In the genomic region with DNA sequence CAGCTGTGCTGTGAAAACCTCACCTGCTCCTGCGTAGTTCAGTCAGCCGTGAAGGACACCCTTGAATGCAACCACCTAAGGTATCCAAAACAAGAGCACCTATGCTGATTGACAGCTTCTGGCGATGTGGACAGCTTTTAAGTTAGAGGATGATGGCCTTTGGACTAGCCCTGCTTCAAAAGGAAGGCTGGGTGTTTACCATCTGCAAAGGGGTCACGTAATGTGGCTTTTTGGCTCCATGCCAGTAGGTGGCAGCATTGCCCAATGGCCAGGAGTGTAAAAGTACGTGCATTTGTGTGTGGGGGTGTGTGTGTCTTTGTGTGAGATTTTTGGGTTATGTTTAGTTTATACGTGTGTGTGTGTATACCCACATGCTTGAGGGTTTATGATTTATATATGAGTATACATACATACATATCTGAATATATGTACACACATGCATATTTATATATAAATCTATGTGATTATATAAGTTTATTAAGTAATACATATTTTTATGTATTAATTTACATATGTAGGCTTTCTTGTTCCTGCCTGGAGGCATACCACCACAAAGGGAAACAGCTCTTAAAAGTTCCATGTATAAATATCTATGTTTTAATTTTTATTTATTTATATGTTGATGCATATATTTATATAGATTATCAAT, we compare ENCODE assay signal across 8 cellular contexts.
DNase-seq lines count a peak whose midpoint lies in the region; ATAC-seq and FAIRE-seq lines count a peak whose summit lies in the region.

No MANE protein-coding gene starts in this region.

- H3K27me3 ChIP-seq in small intestine (ENCODE audit: control insufficient read depth in 2 of 2, insufficient read depth in 2 of 2, low read length in 2 of 2): no peaks in the 10 kb centered on the region

- no peak overlapping the region for H3K27ac ChIP-seq in small intestine (ENCODE audit: low read depth in 1 of 2, low read length in 1 of 2)

- DNase-seq in DMS153 treated with DMSO at 0.1 percent for 48 hours (lab: John Stamatoyannopoulos, UW; ENCODE audit: unreplicated experiment) (peak; percentile 6), KG1 (lab: John Stamatoyannopoulos, UW) (peak; percentile 27), T1000 (lab: John Stamatoyannopoulos, UW) (peak; percentile 1), ecto neural progenitor cell (ENCODE audit: low spot score) (peak; percentile 57), small intestine (peak; percentile 49), COLO829 (ENCODE audit: low spot score) (no peak)

- H3K4me1 ChIP-seq in small intestine (ENCODE audit: control insufficient read depth in 2 of 2, insufficient read depth in 1 of 2, low read depth in 1 of 2, low read length in 1 of 2): no peaks in the 10 kb centered on the region

- no peaks in the 10 kb centered on the region for H3K9me3 ChIP-seq in small intestine (ENCODE audit: control insufficient read depth, low read depth)

- ATAC-seq in GM19468 (IDR thresholded peaks at IDR 0.05; ENCODE audit: extremely low read depth, unreplicated experiment): peak; percentile 38
- no peak for ATAC-seq in GM21786 (IDR thresholded peaks at IDR 0.05; ENCODE audit: unreplicated experiment)

- no peak for FAIRE-seq in small intestine (lab: Jason Lieb, UNC)

- 14 to 35% (median 23%) methylated on average over 6 of the region's 6 CpGs for WGBS in small intestine, 3 donors

- no peaks in the 10 kb centered on the region for H3K36me3 ChIP-seq in small intestine (ENCODE audit: control insufficient read depth in 2 of 2, insufficient read depth in 2 of 2, low read length in 2 of 2)

- no peak overlapping the region for H3K4me3 ChIP-seq in small intestine (ENCODE audit: low read depth in 1 of 2, low read length in 2 of 2)
